In the genomic region with DNA sequence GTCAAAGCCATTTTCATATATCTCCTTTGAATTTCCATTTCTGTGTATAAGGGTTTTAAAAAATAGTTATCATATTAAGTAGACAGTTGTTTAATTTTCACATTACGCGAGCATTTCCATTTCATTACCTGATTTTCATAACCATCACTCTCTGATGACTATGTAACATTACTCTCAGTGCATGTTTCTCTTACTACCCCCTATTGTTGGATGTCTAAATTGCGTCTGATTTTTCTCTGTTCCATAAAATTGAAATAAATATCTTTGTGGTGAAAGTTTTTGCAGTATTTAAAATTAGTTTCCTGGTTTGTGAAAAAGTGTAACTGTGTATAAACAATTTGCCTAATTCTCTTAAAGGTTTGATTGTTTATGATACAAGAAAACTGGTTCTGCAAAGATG, we compare ENCODE assay signal across 13 cellular contexts.
A peak's percentile ranks its signal among the peaks of the same experiment; 100 is the strongest.
DNase-seq lines count a peak whose midpoint lies in the region; ATAC-seq and TF ChIP-seq lines count a peak whose summit lies in the region.
"Had no signal": no experiment of that assay in that cellular context is flagged by ENCODE, and none has a peak within 500 bp of the region (broad histone marks: within the 10 kb centered on the region; RNA-seq: fewer than 3 reads in every experiment).

No MANE protein-coding gene starts in this region.

- WGBS in SK-N-SH (ENCODE audit: low lambda C conversion rate): 89% methylated on average over 3 of the region's 3 CpGs

- H3K4me2 ChIP-seq in SK-N-SH (no peak overlapping the region), parathyroid adenoma (ENCODE audit: low read length) (no peak overlapping the region)

- TF ChIP-seq RAD21 in SK-N-SH (IDR thresholded peaks at IDR 0.05; ENCODE audit: low read length): peak; percentile 65

- H3K4me3 ChIP-seq in SK-N-SH (ENCODE audit: low read depth in 2 of 2, low read length in 1 of 2): no peak overlapping the region
- H3K4me3 ChIP-seq in cardiac fibroblast (replicated peaks in 1 of 2; ENCODE audit: low read depth in 2 of 2, low read length in 2 of 2): no peak overlapping the region
- no peak overlapping the region for H3K4me3 ChIP-seq in parathyroid adenoma (ENCODE audit: low read depth, low read length)
- H3K4me3 ChIP-seq: SJSA1 had no signal

- CTCF ChIA-PET in SK-N-SH (lab: Yijun Ruan, JAX): interaction anchor here (0.7 to 1.2 kb wide), 6 partner anchors 8 to 122 kb away, joined by 3 to 7 read pairs (median 3); no protein-coding TSS in a partner anchor

- H3K9me3 ChIP-seq in SK-N-SH (no peaks in the 10 kb centered on the region), parathyroid adenoma (ENCODE audit: control insufficient read depth, low read length) (no peaks in the 10 kb centered on the region)
- H3K9me3 ChIP-seq: SJSA1 had no signal

- no peak for TF ChIP-seq EP300 in SK-N-SH (IDR thresholded peaks at IDR 0.05; ENCODE audit: borderline replicate concordance in 1 of 2, low read depth in 1 of 2, low read length in 1 of 2)

- H3K79me2 ChIP-seq in SK-N-SH (ENCODE audit: insufficient read depth) (no peaks in the 10 kb centered on the region), parathyroid adenoma (no peaks in the 10 kb centered on the region)

- H3K27ac ChIP-seq in SK-N-SH (ENCODE audit: low read depth in 2 of 2, low read length in 1 of 2) (no peak overlapping the region), parathyroid adenoma (no peak overlapping the region)
- H3K27ac ChIP-seq: SJSA1 had no signal

- POLR2A ChIA-PET in SK-N-SH (lab: Yijun Ruan, JAX): no interaction called here

- H3K27me3 ChIP-seq in SK-N-SH (ENCODE audit: insufficient read depth): no peaks in the 10 kb centered on the region
- no peaks in the 10 kb centered on the region for H3K27me3 ChIP-seq in parathyroid adenoma (ENCODE audit: control insufficient read depth, insufficient read depth, low read length)
- H3K27me3 ChIP-seq: SJSA1 had no signal

- no peaks in the 10 kb centered on the region for H3K9me2 ChIP-seq in SK-N-SH

- H4K20me1 ChIP-seq in SK-N-SH (ENCODE audit: insufficient read depth): no peaks in the 10 kb centered on the region

- DNase-seq in SK-N-SH: peak; percentile 30
- peak; percentile 17 for DNase-seq in NAMALWA (ENCODE audit: low spot score)
- DNase-seq in cardiac fibroblast (ENCODE audit: low read depth in 2 of 2): peak; percentile 38 to 41
- DNase-seq in nucleus accumbens (lab: John Stamatoyannopoulos, UW): no peak
- DNase-seq in putamen (ENCODE audit: low spot score): no peak
- no peak for DNase-seq in SIG-M5 (lab: John Stamatoyannopoulos, UW)
- DNase-seq: activated CD4-positive, alpha-beta memory T cell treated with anti-CD3 and anti-CD28 coated beads for 36 hours; kidney glomerular epithelial cell; NCI-H2029 treated with DMSO at 0.1 percent for 48 hours; stimulated activated CD4-positive, alpha-beta T cell treated with anti-CD3 and anti-CD28 coated beads, Interleukin-2, amount 100 ng/mL, for 48 hours had no signal

- no peak for ATAC-seq in SK-N-SH treated with all-trans-retinoic acid at 6 μM for 48 hours

- H3F3A ChIP-seq in SK-N-SH (replicated peaks; ENCODE audit: insufficient read depth): no peaks in the 10 kb centered on the region

- TF ChIP-seq CTCF in SK-N-SH (IDR thresholded peaks at IDR 0.05): peak; percentile 49
- TF ChIP-seq CTCF in cardiac fibroblast (IDR thresholded peaks at IDR 0.05; ENCODE audit: low read depth, low read length): peak; percentile 46
- TF ChIP-seq CTCF in parathyroid adenoma (IDR thresholded peaks at IDR 0.05): peak; percentile 38

- H3K4me1 ChIP-seq in SK-N-SH (ENCODE audit: control insufficient read depth in 1 of 2, insufficient read depth in 2 of 2, low read depth in 1 of 2, low read length in 1 of 2) (no peaks in the 10 kb centered on the region), parathyroid adenoma (no peaks in the 10 kb centered on the region)
- H3K4me1 ChIP-seq: SJSA1 had no signal

- H3K9ac ChIP-seq in SK-N-SH: no peak overlapping the region
- no peak overlapping the region for H3K9ac ChIP-seq in parathyroid adenoma

- H2AFZ ChIP-seq in SK-N-SH (ENCODE audit: low read depth): no peak overlapping the region
- H2AFZ ChIP-seq in parathyroid adenoma: no peak overlapping the region

- peaks cover 4 to 37% of the 10 kb centered on the region in 2 experiments for H3K36me3 ChIP-seq in SK-N-SH (replicated peaks in 1 of 2; ENCODE audit: control insufficient read depth in 1 of 2, insufficient read depth in 2 of 2, low read length in 1 of 2)
- H3K36me3 ChIP-seq in parathyroid adenoma (ENCODE audit: control insufficient read depth, insufficient read depth, low read length): no peaks in the 10 kb centered on the region

TF ChIP-seq in SK-N-SH, 30 proteins besides CTCF, POLR2A, EP300 and RAD21:
- TF ChIP-seq MEF2A (IDR thresholded peaks at IDR 0.05; ENCODE audit: borderline replicate concordance, low read depth) (no peak), SMC3 (IDR thresholded peaks at IDR 0.05; ENCODE audit: low read depth, low read length) (peak; percentile 40; the same call in 1 of the 2 replicates)

TF ChIP-seq in SK-N-SH treated with all-trans-retinoic acid at 6 μM for 48 hours, 23 proteins besides CTCF, POLR2A, EP300 and RAD21:
- TF ChIP-seq ESRRG (CRISPR knock-in tag; IDR thresholded peaks at IDR 0.05): no peak
- TF ChIP-seq, protein P1, sequence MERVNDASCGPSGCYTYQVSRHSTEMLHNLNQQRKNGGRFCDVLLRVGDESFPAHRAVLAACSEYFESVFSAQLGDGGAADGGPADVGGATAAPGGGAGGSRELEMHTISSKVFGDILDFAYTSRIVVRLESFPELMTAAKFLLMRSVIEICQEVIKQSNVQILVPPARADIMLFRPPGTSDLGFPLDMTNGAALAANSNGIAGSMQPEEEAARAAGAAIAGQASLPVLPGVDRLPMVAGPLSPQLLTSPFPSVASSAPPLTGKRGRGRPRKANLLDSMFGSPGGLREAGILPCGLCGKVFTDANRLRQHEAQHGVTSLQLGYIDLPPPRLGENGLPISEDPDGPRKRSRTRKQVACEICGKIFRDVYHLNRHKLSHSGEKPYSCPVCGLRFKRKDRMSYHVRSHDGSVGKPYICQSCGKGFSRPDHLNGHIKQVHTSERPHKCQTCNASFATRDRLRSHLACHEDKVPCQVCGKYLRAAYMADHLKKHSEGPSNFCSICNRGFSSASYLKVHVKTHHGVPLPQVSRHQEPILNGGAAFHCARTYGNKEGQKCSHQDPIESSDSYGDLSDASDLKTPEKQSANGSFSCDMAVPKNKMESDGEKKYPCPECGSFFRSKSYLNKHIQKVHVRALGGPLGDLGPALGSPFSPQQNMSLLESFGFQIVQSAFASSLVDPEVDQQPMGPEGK (CRISPR knock-in tag; IDR thresholded peaks at IDR 0.05; ENCODE audit: borderline replicate concordance): no peak
- TF ChIP-seq TOX (CRISPR knock-in tag; IDR thresholded peaks at IDR 0.05; ENCODE audit: borderline replicate concordance): no peak
- no peak for TF ChIP-seq CSDC2 (CRISPR knock-in tag; IDR thresholded peaks at IDR 0.05)
- no peak for TF ChIP-seq ZNF565 (CRISPR knock-in tag; conservative IDR thresholded peaks at IDR 0.05; ENCODE audit: low read depth)
- TF ChIP-seq ZFP3 (CRISPR knock-in tag; IDR thresholded peaks at IDR 0.05): no peak
- TF ChIP-seq TCF4 (CRISPR knock-in tag; IDR thresholded peaks at IDR 0.05; ENCODE audit: borderline replicate concordance): no peak
- no peak for TF ChIP-seq ZC3H10 (CRISPR knock-in tag; IDR thresholded peaks at IDR 0.05)
TF ChIP-seq in SK-N-SH treated with all-trans-retinoic acid at 6 μM for 48 hours: peak in this region for 0.

Comparison
In these comparisons a context has a peak if more than half of its experiments do, and no peak if none do; other contexts are left out.
1. DNase-seq: peak in SK-N-SH (single experiment), NAMALWA (single experiment) and cardiac fibroblast (2 of 2); none in nucleus accumbens (0 of 56), putamen (single experiment) and SIG-M5 (single experiment).
2. Peak in every context shown above with its lines, with median percentiles within 50 percentile points of each other: CTCF ChIP-seq.